1 cellular context compared by ENCODE assay signal in the genomic region with DNA sequence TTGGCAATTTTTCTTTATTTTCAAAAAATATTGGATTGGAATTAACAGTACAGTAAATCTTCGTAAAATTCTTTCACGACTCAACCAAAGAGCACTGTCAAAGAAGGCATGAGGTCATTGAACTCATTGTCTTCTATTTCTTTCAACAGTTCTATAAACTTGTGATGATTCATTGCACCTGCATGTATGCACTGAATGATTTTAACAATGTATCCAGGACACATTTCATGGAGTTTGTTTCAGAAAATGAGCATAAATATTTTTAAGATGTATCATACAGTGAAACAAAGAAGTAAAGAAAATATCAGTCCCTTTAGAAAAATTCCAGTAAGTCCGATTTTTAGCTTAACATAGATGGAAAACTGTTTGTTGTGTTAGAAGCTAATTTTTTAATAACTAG.
TF ChIP-seq lines count a peak whose summit lies in the region.

No MANE protein-coding gene starts in this region.

TF ChIP-seq in IMR-90, 13 proteins besides CTCF, POLR2A, EP300 and RAD21 (continued from another document):
- no peak for TF ChIP-seq RCOR1 (IDR thresholded peaks at IDR 0.05; ENCODE audit: insufficient replicate concordance, low read length)
- TF ChIP-seq MAFK (IDR thresholded peaks at IDR 0.05; ENCODE audit: low read depth, low read length) = no peak
- TF ChIP-seq, protein P1, sequence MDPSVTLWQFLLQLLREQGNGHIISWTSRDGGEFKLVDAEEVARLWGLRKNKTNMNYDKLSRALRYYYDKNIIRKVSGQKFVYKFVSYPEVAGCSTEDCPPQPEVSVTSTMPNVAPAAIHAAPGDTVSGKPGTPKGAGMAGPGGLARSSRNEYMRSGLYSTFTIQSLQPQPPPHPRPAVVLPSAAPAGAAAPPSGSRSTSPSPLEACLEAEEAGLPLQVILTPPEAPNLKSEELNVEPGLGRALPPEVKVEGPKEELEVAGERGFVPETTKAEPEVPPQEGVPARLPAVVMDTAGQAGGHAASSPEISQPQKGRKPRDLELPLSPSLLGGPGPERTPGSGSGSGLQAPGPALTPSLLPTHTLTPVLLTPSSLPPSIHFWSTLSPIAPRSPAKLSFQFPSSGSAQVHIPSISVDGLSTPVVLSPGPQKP (IDR thresholded peaks at IDR 0.05; ENCODE audit: borderline replicate concordance, low read depth, low read length) = no peak
- TF ChIP-seq RFX5 (IDR thresholded peaks at IDR 0.05; ENCODE audit: low read depth, low read length) = no peak
- TF ChIP-seq, protein P2, sequence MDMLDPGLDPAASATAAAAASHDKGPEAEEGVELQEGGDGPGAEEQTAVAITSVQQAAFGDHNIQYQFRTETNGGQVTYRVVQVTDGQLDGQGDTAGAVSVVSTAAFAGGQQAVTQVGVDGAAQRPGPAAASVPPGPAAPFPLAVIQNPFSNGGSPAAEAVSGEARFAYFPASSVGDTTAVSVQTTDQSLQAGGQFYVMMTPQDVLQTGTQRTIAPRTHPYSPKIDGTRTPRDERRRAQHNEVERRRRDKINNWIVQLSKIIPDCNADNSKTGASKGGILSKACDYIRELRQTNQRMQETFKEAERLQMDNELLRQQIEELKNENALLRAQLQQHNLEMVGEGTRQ (IDR thresholded peaks at IDR 0.05; ENCODE audit: low read depth, low read length) = no peak
- TF ChIP-seq MXI1 (IDR thresholded peaks at IDR 0.05; ENCODE audit: borderline replicate concordance, low read depth, low read length) = no peak
